ENCODE assay signal across 37 cellular contexts in the genomic region with DNA sequence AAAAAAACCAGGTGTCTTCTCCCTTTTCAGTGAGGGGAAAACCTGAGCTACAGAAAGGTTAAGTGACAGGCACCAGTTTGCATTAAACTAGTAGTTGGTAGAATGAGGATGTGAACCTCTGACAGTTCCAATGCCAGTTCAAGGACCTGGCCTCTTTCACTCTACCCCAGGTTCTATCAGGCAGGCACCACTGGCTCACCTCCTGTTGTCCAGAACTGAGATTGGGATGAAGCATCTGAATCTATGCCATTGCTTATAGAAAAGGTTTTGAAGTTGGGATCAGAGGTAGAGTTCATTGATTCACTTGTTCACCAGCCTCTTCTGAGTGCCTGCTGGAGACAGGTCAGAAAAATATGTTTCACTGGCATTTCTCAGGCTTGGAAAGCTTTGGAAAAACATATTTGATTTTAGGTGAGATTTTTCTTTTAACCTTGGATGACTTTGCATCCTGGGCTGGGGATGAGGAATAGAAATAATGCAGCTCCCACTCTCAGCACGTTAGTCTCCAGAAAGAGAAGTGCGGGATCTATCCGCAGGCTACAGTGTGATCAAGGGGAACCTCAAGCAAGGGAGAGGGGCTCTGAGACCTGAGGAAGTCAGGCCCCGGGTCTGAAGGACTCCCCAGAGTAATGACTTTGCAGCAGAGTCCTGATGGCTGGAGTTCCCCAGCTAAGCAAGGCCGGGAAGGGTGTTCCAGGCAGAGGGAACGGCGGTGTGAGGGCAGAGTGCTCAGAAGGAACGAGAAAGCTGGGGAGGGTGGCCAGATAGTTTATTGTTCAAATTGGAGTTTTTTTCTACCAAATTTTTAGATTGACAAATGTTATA.
"Had no signal": no experiment of that assay in that cellular context is flagged by ENCODE, and none has a peak within 500 bp of the region (broad histone marks: within the 10 kb centered on the region; RNA-seq: fewer than 3 reads in every experiment).

No MANE protein-coding gene starts in this region.

- H3K27me3 Mint-ChIP-seq: activated naive CD4-positive, alpha-beta T cell treated with anti-CD3 and anti-CD28 coated beads, Interleukin-2, amount 10 ng/mL, durations not matched to agents 7 days and 5 days; activated naive CD4-positive, alpha-beta T cell treated with anti-CD3 and anti-CD28 coated beads, Interleukin-2, amount 50 U/mL, for 24 hours; activated naive CD8-positive, alpha-beta T cell; activated naive CD8-positive, alpha-beta T cell treated with anti-CD3 and anti-CD28 coated beads for 36 hours; activated naive CD8-positive, alpha-beta T cell treated with anti-CD3 and anti-CD28 coated beads, Interleukin-2, amount 50 U/mL, for 24 hours; activated T-helper 17 cell treated with anti-CD3 and anti-CD28 coated beads, Interleukin-2, amount 50 U/mL, for 72 hours; central memory CD8-positive, alpha-beta T cell had no signal

- H3K36me3 ChIP-seq: adrenal gland, ascending aorta, brain microvascular endothelial cell, breast epithelium, cardiac muscle cell had no signal

- H3K36me3 Mint-ChIP-seq: activated naive CD4-positive, alpha-beta T cell treated with anti-CD3 and anti-CD28 coated beads, Interleukin-2, amount 10 ng/mL, durations not matched to agents 7 days and 5 days; activated naive CD4-positive, alpha-beta T cell treated with anti-CD3 and anti-CD28 coated beads, Interleukin-2, amount 50 U/mL, for 24 hours; activated naive CD4-positive, alpha-beta T cell treated with anti-CD3 and anti-CD28 coated beads, Interleukin-2, amount 50 U/mL, for 72 hours; activated naive CD8-positive, alpha-beta T cell; activated naive CD8-positive, alpha-beta T cell treated with anti-CD3 and anti-CD28 coated beads for 36 hours; activated naive CD8-positive, alpha-beta T cell treated with anti-CD3 and anti-CD28 coated beads, Interleukin-2, amount 10 ng/mL, durations not matched to agents 7 days and 5 days; brain had no signal

- H3K27ac Mint-ChIP-seq: activated naive CD4-positive, alpha-beta T cell treated with anti-CD3 and anti-CD28 coated beads for 36 hours; activated naive CD4-positive, alpha-beta T cell treated with anti-CD3 and anti-CD28 coated beads, Interleukin-2, amount 10 ng/mL, durations not matched to agents 7 days and 5 days; activated naive CD4-positive, alpha-beta T cell treated with anti-CD3 and anti-CD28 coated beads, Interleukin-2, amount 50 U/mL, for 24 hours; activated naive CD4-positive, alpha-beta T cell treated with anti-CD3 and anti-CD28 coated beads, Interleukin-2, amount 50 U/mL, for 72 hours; activated naive CD8-positive, alpha-beta T cell; activated naive CD8-positive, alpha-beta T cell treated with anti-CD3 and anti-CD28 coated beads for 36 hours; activated naive CD8-positive, alpha-beta T cell treated with anti-CD3 and anti-CD28 coated beads, Interleukin-2, amount 10 ng/mL, durations not matched to agents 7 days and 5 days; activated naive CD8-positive, alpha-beta T cell treated with anti-CD3 and anti-CD28 coated beads, Interleukin-2, amount 50 U/mL, for 24 hours; activated T-cell treated with anti-CD3 and anti-CD28 coated beads, Interleukin-2, amount 50 U/mL, for 24 hours; activated T-cell treated with anti-CD3 and anti-CD28 coated beads, Interleukin-2, amount 50 U/mL, for 72 hours; activated T-helper 1 cell treated with anti-CD3 and anti-CD28 coated beads, Interleukin-12 subunit alpha, Interleukin-12 subunit beta, Interleukin-2, Interleukin-4 antibody, amounts not matched to agents 30 ng/mL and 10 ng/mL and 1 ng/mL, durations not matched to agents 14 hours and 24 hours and 36 hours; activated T-helper 17 cell treated with anti-CD3 and anti-CD28 coated beads, Interleukin-2, amount 50 U/mL, for 72 hours; activated T-helper 2 cell treated with anti-CD3 and anti-CD28 coated beads, Interferon-gamma antibody, Interleukin-2, Interleukin-4, amounts not matched to agents 10 μg/mL and 5 μg/mL and 100 μg/mL, durations not matched to agents 14 hours and 24 hours and 36 hours had no signal

- H3K9me3 Mint-ChIP-seq: activated naive CD4-positive, alpha-beta T cell treated with anti-CD3 and anti-CD28 coated beads for 36 hours; activated naive CD4-positive, alpha-beta T cell treated with anti-CD3 and anti-CD28 coated beads, Interleukin-2, amount 10 ng/mL, durations not matched to agents 7 days and 5 days; activated naive CD4-positive, alpha-beta T cell treated with anti-CD3 and anti-CD28 coated beads, Interleukin-2, amount 50 U/mL, for 24 hours; activated naive CD4-positive, alpha-beta T cell treated with anti-CD3 and anti-CD28 coated beads, Interleukin-2, amount 50 U/mL, for 72 hours; activated naive CD8-positive, alpha-beta T cell treated with anti-CD3 and anti-CD28 coated beads for 36 hours; activated naive CD8-positive, alpha-beta T cell treated with anti-CD3 and anti-CD28 coated beads, Interleukin-2, amount 10 ng/mL, durations not matched to agents 7 days and 5 days; activated naive CD8-positive, alpha-beta T cell treated with anti-CD3 and anti-CD28 coated beads, Interleukin-2, amount 50 U/mL, for 24 hours; activated T-cell treated with anti-CD3 and anti-CD28 coated beads, Interleukin-2, amount 50 U/mL, for 24 hours; activated T-cell treated with anti-CD3 and anti-CD28 coated beads, Interleukin-2, amount 50 U/mL, for 4 hours; activated T-cell treated with anti-CD3 and anti-CD28 coated beads, Interleukin-2, amount 50 U/mL, for 72 hours; activated T-helper 1 cell treated with anti-CD3 and anti-CD28 coated beads, Interleukin-12 subunit alpha, Interleukin-12 subunit beta, Interleukin-2, Interleukin-4 antibody, amounts not matched to agents 30 ng/mL and 10 ng/mL and 1 ng/mL, durations not matched to agents 14 hours and 24 hours and 36 hours; activated T-helper 17 cell treated with anti-CD3 and anti-CD28 coated beads, Interleukin-2, amount 50 U/mL, for 72 hours; activated T-helper 2 cell treated with anti-CD3 and anti-CD28 coated beads, Interferon-gamma antibody, Interleukin-2, Interleukin-4, amounts not matched to agents 10 μg/mL and 5 μg/mL and 100 μg/mL, durations not matched to agents 14 hours and 24 hours and 36 hours; central memory CD8-positive, alpha-beta T cell had no signal

- H3K9me3 ChIP-seq: adrenal gland, ascending aorta, body of pancreas, breast epithelium had no signal

- DNase-seq: activated effector memory CD4-positive, alpha-beta T cell treated with anti-CD3 and anti-CD28 coated beads, Interleukin-2, amount 50 U/mL, for 16 hours; activated effector memory CD4-positive, alpha-beta T cell treated with Interleukin-2 at 50 U/mL for 16 hours; activated gamma-delta T cell; activated gamma-delta T cell treated with Interleukin-2 at 50 U/mL for 16 hours; activated naive CD4-positive, alpha-beta T cell; activated naive CD4-positive, alpha-beta T cell treated with anti-CD3 and anti-CD28 coated beads for 36 hours; activated naive CD4-positive, alpha-beta T cell treated with anti-CD3 and anti-CD28 coated beads, Interleukin-2, amount 10 ng/mL, durations not matched to agents 7 days and 5 days; activated naive CD4-positive, alpha-beta T cell treated with anti-CD3 and anti-CD28 coated beads, Interleukin-2, amount 50 U/mL, for 16 hours; activated naive CD4-positive, alpha-beta T cell treated with Interleukin-2 at 50 U/mL for 16 hours; activated naive CD8-positive, alpha-beta T cell treated with anti-CD3 and anti-CD28 coated beads for 36 hours; activated naive CD8-positive, alpha-beta T cell treated with anti-CD3 and anti-CD28 coated beads, Interleukin-2, amount 10 ng/mL, durations not matched to agents 7 days and 5 days; activated naive CD8-positive, alpha-beta T cell treated with anti-CD3 and anti-CD28 coated beads, Interleukin-2, amount 50 U/mL, for 24 hours; activated T-cell treated with anti-CD3 and anti-CD28 coated beads, Interleukin-2, amount 50 U/mL, for 24 hours; activated T-cell treated with anti-CD3 and anti-CD28 coated beads, Interleukin-2, amount 50 U/mL, for 4 hours; activated T-cell treated with anti-CD3 and anti-CD28 coated beads, Interleukin-2, amount 50 U/mL, for 48 hours; activated T-cell treated with anti-CD3 and anti-CD28 coated beads, Interleukin-2, amount 50 U/mL, for 72 hours; adrenal gland; amniotic stem cell; amygdala; anterior cingulate cortex; aorta; body of pancreas; brain microvascular endothelial cell; caudate nucleus; central memory CD4-positive, alpha-beta T cell; cerebellar nuclear complex had no signal

- H3K27ac ChIP-seq: adrenal gland, ascending aorta, body of pancreas, brain microvascular endothelial cell, breast epithelium, cardiac muscle cell had no signal

- H3K27me3 ChIP-seq: adrenal gland, ascending aorta, body of pancreas, brain microvascular endothelial cell, breast epithelium had no signal

- ATAC-seq: activated naive CD4-positive, alpha-beta T cell treated with anti-CD3 and anti-CD28 coated beads, Interleukin-2, amount 50 U/mL, for 72 hours; activated naive CD8-positive, alpha-beta T cell treated with anti-CD3 and anti-CD28 coated beads, Interleukin-2, amount 50 U/mL, for 24 hours; activated T-cell treated with anti-CD3 and anti-CD28 coated beads, Interleukin-2, amount 50 U/mL, for 4 hours; activated T-cell treated with anti-CD3 and anti-CD28 coated beads, Interleukin-2, amount 50 U/mL, for 72 hours; activated T-helper 17 cell treated with anti-CD3 and anti-CD28 coated beads, Interleukin-2, amount 50 U/mL, for 72 hours; body of pancreas had no signal

- H3K4me3 ChIP-seq: adrenal gland, ascending aorta, body of pancreas, breast epithelium, cardiac muscle cell had no signal

- H3K4me1 ChIP-seq: adrenal gland, ascending aorta, body of pancreas, breast epithelium had no signal

- H3K4me1 Mint-ChIP-seq: activated naive CD4-positive, alpha-beta T cell treated with anti-CD3 and anti-CD28 coated beads, Interleukin-2, amount 10 ng/mL, durations not matched to agents 7 days and 5 days; activated naive CD4-positive, alpha-beta T cell treated with anti-CD3 and anti-CD28 coated beads, Interleukin-2, amount 50 U/mL, for 24 hours; activated naive CD8-positive, alpha-beta T cell treated with anti-CD3 and anti-CD28 coated beads for 36 hours; activated naive CD8-positive, alpha-beta T cell treated with anti-CD3 and anti-CD28 coated beads, Interleukin-2, amount 10 ng/mL, durations not matched to agents 7 days and 5 days; activated naive CD8-positive, alpha-beta T cell treated with anti-CD3 and anti-CD28 coated beads, Interleukin-2, amount 50 U/mL, for 24 hours; activated T-helper 17 cell treated with anti-CD3 and anti-CD28 coated beads, Interleukin-2, amount 50 U/mL, for 72 hours; central memory CD8-positive, alpha-beta T cell had no signal

- H3K4me3 Mint-ChIP-seq: activated naive CD4-positive, alpha-beta T cell treated with anti-CD3 and anti-CD28 coated beads for 36 hours; activated naive CD4-positive, alpha-beta T cell treated with anti-CD3 and anti-CD28 coated beads, Interleukin-2, amount 10 ng/mL, durations not matched to agents 7 days and 5 days; activated naive CD4-positive, alpha-beta T cell treated with anti-CD3 and anti-CD28 coated beads, Interleukin-2, amount 50 U/mL, for 24 hours; activated naive CD8-positive, alpha-beta T cell; activated naive CD8-positive, alpha-beta T cell treated with anti-CD3 and anti-CD28 coated beads for 36 hours; activated naive CD8-positive, alpha-beta T cell treated with anti-CD3 and anti-CD28 coated beads, Interleukin-2, amount 10 ng/mL, durations not matched to agents 7 days and 5 days; activated naive CD8-positive, alpha-beta T cell treated with anti-CD3 and anti-CD28 coated beads, Interleukin-2, amount 50 U/mL, for 24 hours; activated T-cell treated with anti-CD3 and anti-CD28 coated beads, Interleukin-2, amount 50 U/mL, for 24 hours; activated T-cell treated with anti-CD3 and anti-CD28 coated beads, Interleukin-2, amount 50 U/mL, for 4 hours; activated T-cell treated with anti-CD3 and anti-CD28 coated beads, Interleukin-2, amount 50 U/mL, for 72 hours; activated T-helper 1 cell treated with anti-CD3 and anti-CD28 coated beads, Interleukin-12 subunit alpha, Interleukin-12 subunit beta, Interleukin-2, Interleukin-4 antibody, amounts not matched to agents 30 ng/mL and 10 ng/mL and 1 ng/mL, durations not matched to agents 14 hours and 24 hours and 36 hours; activated T-helper 17 cell treated with anti-CD3 and anti-CD28 coated beads, Interleukin-2, amount 50 U/mL, for 72 hours; brain; central memory CD8-positive, alpha-beta T cell had no signal
